In the genomic region with DNA sequence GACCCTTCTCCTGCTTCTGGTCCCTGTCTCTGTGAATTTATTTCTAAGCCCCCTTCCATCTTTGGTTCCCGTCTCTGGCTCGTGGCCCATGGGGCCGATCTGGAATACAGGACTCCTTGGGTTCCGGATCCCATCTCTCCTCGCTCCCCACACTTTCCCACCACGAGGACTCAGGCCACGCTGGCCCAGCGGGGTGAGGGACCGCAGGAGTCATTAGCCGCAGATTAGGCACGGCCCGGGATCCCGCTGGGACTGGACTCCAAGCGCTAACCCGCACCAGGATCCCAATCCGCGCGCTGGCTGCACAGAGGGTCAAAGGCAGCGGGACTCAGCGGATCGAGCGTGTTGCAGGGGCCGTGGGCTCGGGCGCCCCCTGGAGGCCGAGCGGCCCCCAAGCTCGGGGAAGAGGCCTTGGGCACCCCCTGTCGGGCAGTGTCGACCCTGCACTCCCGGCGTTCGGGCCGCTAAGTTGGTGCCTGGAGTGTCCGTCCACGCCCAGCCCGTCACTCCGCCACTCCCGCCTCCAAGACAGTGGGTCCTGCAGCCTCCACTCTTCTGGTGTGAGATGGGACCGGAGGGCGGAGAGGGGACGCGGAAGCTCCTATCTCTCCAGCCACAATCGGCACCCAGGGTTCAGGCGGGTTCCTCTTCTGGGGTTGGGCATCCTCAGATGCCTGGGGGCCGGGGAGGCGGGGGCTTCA, we compare ENCODE assay signal across 1 cellular context.
TF ChIP-seq lines count a peak whose summit lies in the region.

No MANE protein-coding gene starts in this region.

TF ChIP-seq in K562, 482 proteins besides CTCF, POLR2A, EP300 and RAD21 (continued from another document and continues in another):
- TF ChIP-seq, protein P1, sequence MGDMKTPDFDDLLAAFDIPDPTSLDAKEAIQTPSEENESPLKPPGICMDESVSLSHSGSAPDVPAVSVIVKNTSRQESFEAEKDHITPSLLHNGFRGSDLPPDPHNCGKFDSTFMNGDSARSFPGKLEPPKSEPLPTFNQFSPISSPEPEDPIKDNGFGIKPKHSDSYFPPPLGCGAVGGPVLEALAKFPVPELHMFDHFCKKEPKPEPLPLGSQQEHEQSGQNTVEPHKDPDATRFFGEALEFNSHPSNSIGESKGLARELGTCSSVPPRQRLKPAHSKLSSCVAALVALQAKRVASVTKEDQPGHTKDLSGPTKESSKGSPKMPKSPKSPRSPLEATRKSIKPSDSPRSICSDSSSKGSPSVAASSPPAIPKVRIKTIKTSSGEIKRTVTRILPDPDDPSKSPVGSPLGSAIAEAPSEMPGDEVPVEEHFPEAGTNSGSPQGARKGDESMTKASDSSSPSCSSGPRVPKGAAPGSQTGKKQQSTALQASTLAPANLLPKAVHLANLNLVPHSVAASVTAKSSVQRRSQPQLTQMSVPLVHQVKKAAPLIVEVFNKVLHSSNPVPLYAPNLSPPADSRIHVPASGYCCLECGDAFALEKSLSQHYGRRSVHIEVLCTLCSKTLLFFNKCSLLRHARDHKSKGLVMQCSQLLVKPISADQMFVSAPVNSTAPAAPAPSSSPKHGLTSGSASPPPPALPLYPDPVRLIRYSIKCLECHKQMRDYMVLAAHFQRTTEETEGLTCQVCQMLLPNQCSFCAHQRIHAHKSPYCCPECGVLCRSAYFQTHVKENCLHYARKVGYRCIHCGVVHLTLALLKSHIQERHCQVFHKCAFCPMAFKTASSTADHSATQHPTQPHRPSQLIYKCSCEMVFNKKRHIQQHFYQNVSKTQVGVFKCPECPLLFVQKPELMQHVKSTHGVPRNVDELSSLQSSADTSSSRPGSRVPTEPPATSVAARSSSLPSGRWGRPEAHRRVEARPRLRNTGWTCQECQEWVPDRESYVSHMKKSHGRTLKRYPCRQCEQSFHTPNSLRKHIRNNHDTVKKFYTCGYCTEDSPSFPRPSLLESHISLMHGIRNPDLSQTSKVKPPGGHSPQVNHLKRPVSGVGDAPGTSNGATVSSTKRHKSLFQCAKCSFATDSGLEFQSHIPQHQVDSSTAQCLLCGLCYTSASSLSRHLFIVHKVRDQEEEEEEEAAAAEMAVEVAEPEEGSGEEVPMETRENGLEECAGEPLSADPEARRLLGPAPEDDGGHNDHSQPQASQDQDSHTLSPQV (IDR thresholded peaks at IDR 0.05), result peak; percentile 93
- TF ChIP-seq FIP1L1 (IDR thresholded peaks at IDR 0.05; ENCODE audit: low read depth, low read length, poor library complexity, severe bottlenecking) (peak; percentile 99), XRCC4 (IDR thresholded peaks at IDR 0.05; ENCODE audit: extremely low read depth, insufficient read depth, insufficient read length) (no peak), SP1 (CRISPR knock-in tag; IDR thresholded peaks at IDR 0.05) (peak; percentile 90), DDX20 (tag; IDR thresholded peaks at IDR 0.05; ENCODE audit: low read depth) (no peak), CHD2 (IDR thresholded peaks at IDR 0.05; ENCODE audit: low read depth, low read length) (peak; percentile 23; the same call in 1 of the 2 replicates), ZNF274 (IDR thresholded peaks at IDR 0.05; ENCODE audit: borderline replicate concordance, low read depth, low read length) (no peak), FOXJ2 (tag; IDR thresholded peaks at IDR 0.05) (no peak), TOE1 (IDR thresholded peaks at IDR 0.05; ENCODE audit: borderline replicate concordance) (no peak), TOE1 (CRISPR knock-in tag; IDR thresholded peaks at IDR 0.05; ENCODE audit: borderline replicate concordance, low read depth) (peak; percentile 70; the same call in 1 of the 2 replicates), ARID4B (CRISPR knock-in tag; IDR thresholded peaks at IDR 0.05) (peak; percentile 69; the same call in 1 of the 2 replicates), TFAP4 (CRISPR knock-in tag; IDR thresholded peaks at IDR 0.05; ENCODE audit: borderline replicate concordance) (peak; percentile 75; the same call in 1 of the 2 replicates), PHF21A (IDR thresholded peaks at IDR 0.05; ENCODE audit: borderline replicate concordance, low read depth) (peak; percentile 72; the same call in 1 of the 2 replicates), ELF1 (tag; IDR thresholded peaks at IDR 0.05) (no peak), CC2D1A (IDR thresholded peaks at IDR 0.05) (peak; percentile 17; the same call in 1 of the 2 replicates), TARDBP (IDR thresholded peaks at IDR 0.05) (peak; percentile 41; the same call in 1 of the 2 replicates), MTA3 (IDR thresholded peaks at IDR 0.05; ENCODE audit: borderline replicate concordance) (peak; percentile 68; the same call in 1 of the 2 replicates), L3MBTL2 (IDR thresholded peaks at IDR 0.05) (peak; percentile 57; the same call in 1 of the 2 replicates), ZFX (CRISPR knock-in tag; IDR thresholded peaks at IDR 0.05) (peak; percentile 51; the same call in 1 of the 2 replicates), FOXJ3 (CRISPR knock-in tag; IDR thresholded peaks at IDR 0.05) (no peak), ELF4 (CRISPR knock-in tag; IDR thresholded peaks at IDR 0.05) (no peak), HNRNPUL1 (IDR thresholded peaks at IDR 0.05; ENCODE audit: low read length) (no peak), TAL1 (IDR thresholded peaks at IDR 0.05) (no peak), ATF1 (CRISPR knock-in tag; IDR thresholded peaks at IDR 0.05) (no peak), ATF1 (tag; IDR thresholded peaks at IDR 0.05) (peak; percentile 52; the same call in 1 of the 2 replicates), RAD51 (IDR thresholded peaks at IDR 0.05; ENCODE audit: borderline replicate concordance, low read depth) (no peak), GABPB1 (CRISPR knock-in tag; IDR thresholded peaks at IDR 0.05) (peak; percentile 81), NRF1 (conservative IDR thresholded peaks at IDR 0.05 in 1 of 2, IDR thresholded peaks at IDR 0.05 in 1 of 2) (peak in 1 of 2 experiments; percentile 22; a peak in 1 of 4 replicates), MAX (CRISPR knock-in tag; IDR thresholded peaks at IDR 0.05) (peak; percentile 83), YY1 (IDR thresholded peaks at IDR 0.05; ENCODE audit: borderline replicate concordance in 1 of 3, control insufficient read depth in 1 of 3, extremely low read depth in 1 of 3, insufficient read depth in 3 of 3, insufficient read length in 1 of 3, insufficient replicate concordance in 2 of 3, low read depth in 1 of 3, low read length in 2 of 3) (peak in 2 of 3 experiments; percentile 43 to 64), HCFC1 (IDR thresholded peaks at IDR 0.05; ENCODE audit: low read depth, low read length) (peak; percentile 50), ZNF551 (CRISPR knock-in tag; IDR thresholded peaks at IDR 0.05) (no peak), ZBTB7A (IDR thresholded peaks at IDR 0.05; ENCODE audit: borderline replicate concordance, control insufficient read depth, low read depth, low read length) (peak; percentile 70; the same call in 1 of the 2 replicates), ASH1L (IDR thresholded peaks at IDR 0.05; ENCODE audit: borderline replicate concordance, low read depth, partially characterized antibody) (no peak), CREB3 (tag; conservative IDR thresholded peaks at IDR 0.05; ENCODE audit: low read depth) (no peak), HNRNPLL (IDR thresholded peaks at IDR 0.05; ENCODE audit: low read depth, low read length, poor library complexity, severe bottlenecking) (peak; percentile 29)
- TF ChIP-seq, protein P2, sequence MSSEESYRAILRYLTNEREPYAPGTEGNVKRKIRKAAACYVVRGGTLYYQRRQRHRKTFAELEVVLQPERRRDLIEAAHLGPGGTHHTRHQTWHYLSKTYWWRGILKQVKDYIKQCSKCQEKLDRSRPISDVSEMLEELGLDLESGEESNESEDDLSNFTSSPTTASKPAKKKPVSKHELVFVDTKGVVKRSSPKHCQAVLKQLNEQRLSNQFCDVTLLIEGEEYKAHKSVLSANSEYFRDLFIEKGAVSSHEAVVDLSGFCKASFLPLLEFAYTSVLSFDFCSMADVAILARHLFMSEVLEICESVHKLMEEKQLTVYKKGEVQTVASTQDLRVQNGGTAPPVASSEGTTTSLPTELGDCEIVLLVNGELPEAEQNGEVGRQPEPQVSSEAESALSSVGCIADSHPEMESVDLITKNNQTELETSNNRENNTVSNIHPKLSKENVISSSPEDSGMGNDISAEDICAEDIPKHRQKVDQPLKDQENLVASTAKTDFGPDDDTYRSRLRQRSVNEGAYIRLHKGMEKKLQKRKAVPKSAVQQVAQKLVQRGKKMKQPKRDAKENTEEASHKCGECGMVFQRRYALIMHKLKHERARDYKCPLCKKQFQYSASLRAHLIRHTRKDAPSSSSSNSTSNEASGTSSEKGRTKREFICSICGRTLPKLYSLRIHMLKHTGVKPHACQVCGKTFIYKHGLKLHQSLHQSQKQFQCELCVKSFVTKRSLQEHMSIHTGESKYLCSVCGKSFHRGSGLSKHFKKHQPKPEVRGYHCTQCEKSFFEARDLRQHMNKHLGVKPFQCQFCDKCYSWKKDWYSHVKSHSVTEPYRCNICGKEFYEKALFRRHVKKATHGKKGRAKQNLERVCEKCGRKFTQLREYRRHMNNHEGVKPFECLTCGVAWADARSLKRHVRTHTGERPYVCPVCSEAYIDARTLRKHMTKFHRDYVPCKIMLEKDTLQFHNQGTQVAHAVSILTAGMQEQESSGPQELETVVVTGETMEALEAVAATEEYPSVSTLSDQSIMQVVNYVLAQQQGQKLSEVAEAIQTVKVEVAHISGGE (CRISPR knock-in tag; IDR thresholded peaks at IDR 0.05), result peak in 1 of 3 experiments; percentile 17; a peak in 1 of 6 replicates
- TF ChIP-seq, protein P3, sequence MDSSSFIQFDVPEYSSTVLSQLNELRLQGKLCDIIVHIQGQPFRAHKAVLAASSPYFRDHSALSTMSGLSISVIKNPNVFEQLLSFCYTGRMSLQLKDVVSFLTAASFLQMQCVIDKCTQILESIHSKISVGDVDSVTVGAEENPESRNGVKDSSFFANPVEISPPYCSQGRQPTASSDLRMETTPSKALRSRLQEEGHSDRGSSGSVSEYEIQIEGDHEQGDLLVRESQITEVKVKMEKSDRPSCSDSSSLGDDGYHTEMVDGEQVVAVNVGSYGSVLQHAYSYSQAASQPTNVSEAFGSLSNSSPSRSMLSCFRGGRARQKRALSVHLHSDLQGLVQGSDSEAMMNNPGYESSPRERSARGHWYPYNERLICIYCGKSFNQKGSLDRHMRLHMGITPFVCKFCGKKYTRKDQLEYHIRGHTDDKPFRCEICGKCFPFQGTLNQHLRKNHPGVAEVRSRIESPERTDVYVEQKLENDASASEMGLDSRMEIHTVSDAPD (CRISPR knock-in tag; IDR thresholded peaks at IDR 0.05), result no peak
- TF ChIP-seq, protein P4, sequence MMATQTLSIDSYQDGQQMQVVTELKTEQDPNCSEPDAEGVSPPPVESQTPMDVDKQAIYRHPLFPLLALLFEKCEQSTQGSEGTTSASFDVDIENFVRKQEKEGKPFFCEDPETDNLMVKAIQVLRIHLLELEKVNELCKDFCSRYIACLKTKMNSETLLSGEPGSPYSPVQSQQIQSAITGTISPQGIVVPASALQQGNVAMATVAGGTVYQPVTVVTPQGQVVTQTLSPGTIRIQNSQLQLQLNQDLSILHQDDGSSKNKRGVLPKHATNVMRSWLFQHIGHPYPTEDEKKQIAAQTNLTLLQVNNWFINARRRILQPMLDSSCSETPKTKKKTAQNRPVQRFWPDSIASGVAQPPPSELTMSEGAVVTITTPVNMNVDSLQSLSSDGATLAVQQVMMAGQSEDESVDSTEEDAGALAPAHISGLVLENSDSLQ (IDR thresholded peaks at IDR 0.05), result peak; percentile 85
